In genomic region chr5:72854419-72854818, GRCh38 we compare ENCODE assay signal across 23 cellular contexts.
"Had no signal": no experiment of that assay in that cellular context is flagged by ENCODE, and none has a peak within 500 bp of the region (broad histone marks: within the 10 kb centered on the region; RNA-seq: fewer than 3 reads in every experiment).

No MANE protein-coding gene starts in this region.

- H3K27me3 Mint-ChIP-seq: activated naive CD8-positive, alpha-beta T cell treated with anti-CD3 and anti-CD28 coated beads, Interleukin-2, amount 10 ng/mL, durations not matched to agents 7 days and 5 days; natural killer cell treated with Interleukin-12 subunit alpha and Interleukin-12 subunit beta and Interleukin-15 and Interleukin-18, amount 100 ng/mL, for 72 hours; stimulated activated naive CD8-positive, alpha-beta T cell treated with anti-CD3 and anti-CD28 coated beads, Interleukin-15, Interleukin-2, amounts not matched to agents 100 ng/mL and 50 ng/mL, for 24 hours had no signal

- H3K27ac Mint-ChIP-seq: activated naive CD8-positive, alpha-beta T cell treated with anti-CD3 and anti-CD28 coated beads, Interleukin-2, amount 10 ng/mL, durations not matched to agents 7 days and 5 days; mesothelial cell of epicardium; natural killer cell treated with Interleukin-12 subunit alpha and Interleukin-12 subunit beta and Interleukin-15 and Interleukin-18, amount 100 ng/mL, for 72 hours; stimulated activated naive CD8-positive, alpha-beta T cell treated with anti-CD3 and anti-CD28 coated beads, Interleukin-15, Interleukin-2, amounts not matched to agents 100 ng/mL and 50 ng/mL, for 24 hours had no signal

- DNase-seq: activated CD4-positive, alpha-beta T cell treated with anti-CD3 and anti-CD28 coated beads, Interleukin-2, amount 50 U/mL, for 4 hours; activated gamma-delta T cell treated with Interleukin-2 at 50 U/mL for 16 hours; activated naive CD8-positive, alpha-beta T cell treated with anti-CD3 and anti-CD28 coated beads, Interleukin-2, amount 10 ng/mL, durations not matched to agents 7 days and 5 days; activated T-cell treated with anti-CD3 and anti-CD28 coated beads, Interleukin-2, amount 50 U/mL, for 72 hours; anterior cingulate cortex; brain microvascular endothelial cell; cortex of kidney; effector CD4-positive, alpha-beta T cell; foreskin fibroblast; glutamatergic neuron; hypothalamus; islet precursor cell; posterior cingulate gyrus; retina; SW 1271; T-helper 2 cell; transverse colon; uterus had no signal

- ATAC-seq: activated T-cell treated with anti-CD3 and anti-CD28 coated beads, Interleukin-2, amount 50 U/mL, for 72 hours; natural killer cell treated with Interleukin-12 subunit alpha and Interleukin-12 subunit beta and Interleukin-15 and Interleukin-18, amount 100 ng/mL, for 72 hours had no signal

- H3K4me3 Mint-ChIP-seq: activated naive CD8-positive, alpha-beta T cell treated with anti-CD3 and anti-CD28 coated beads, Interleukin-2, amount 10 ng/mL, durations not matched to agents 7 days and 5 days; mesothelial cell of epicardium; natural killer cell treated with Interleukin-12 subunit alpha and Interleukin-12 subunit beta and Interleukin-15 and Interleukin-18, amount 100 ng/mL, for 72 hours; stimulated activated naive CD8-positive, alpha-beta T cell treated with anti-CD3 and anti-CD28 coated beads, Interleukin-15, Interleukin-2, amounts not matched to agents 100 ng/mL and 50 ng/mL, for 24 hours had no signal

- H3K9me3 ChIP-seq: neutrophil, transverse colon, uterus had no signal

- H3K27me3 ChIP-seq: brain microvascular endothelial cell, neutrophil, transverse colon, uterus had no signal

- H3K4me3 ChIP-seq: lung, transverse colon, uterus had no signal

- H3K36me3 ChIP-seq: uterus had no signal

- H3K9me3 Mint-ChIP-seq: activated naive CD8-positive, alpha-beta T cell treated with anti-CD3 and anti-CD28 coated beads, Interleukin-2, amount 10 ng/mL, durations not matched to agents 7 days and 5 days; activated T-cell treated with anti-CD3 and anti-CD28 coated beads, Interleukin-2, amount 50 U/mL, for 72 hours; mesothelial cell of epicardium; natural killer cell treated with Interleukin-12 subunit alpha and Interleukin-12 subunit beta and Interleukin-15 and Interleukin-18, amount 100 ng/mL, for 72 hours; stimulated activated naive CD8-positive, alpha-beta T cell treated with anti-CD3 and anti-CD28 coated beads, Interleukin-15, Interleukin-2, amounts not matched to agents 100 ng/mL and 50 ng/mL, for 24 hours had no signal

- H3K27ac ChIP-seq: brain microvascular endothelial cell, neutrophil, transverse colon, uterus had no signal
